In genomic region chr2:85276571-85277121, GRCh38 we compare ENCODE assay signal across 15 cellular contexts. TPM values are rescaled to one million over a fixed set of nuclear protein-coding genes. Genes with fewer than 3 reads are reported as not detected.
DNase-seq lines count a peak whose midpoint lies in the region; ATAC-seq and TF ChIP-seq lines count a peak whose summit lies in the region.
"Had no signal": no experiment of that assay in that cellular context is flagged by ENCODE, and none has a peak within 500 bp of the region (broad histone marks: within the 10 kb centered on the region; RNA-seq: fewer than 3 reads in every experiment).

No MANE protein-coding gene starts in this region.

- H3K4me1 Mint-ChIP-seq in GM23338 (peaks cover 74% of the 10 kb centered on the region), mesothelial cell of epicardium (peaks cover 55% of the 10 kb centered on the region)
- no peaks in the 10 kb centered on the region for H3K4me1 Mint-ChIP-seq in CD8-positive, alpha-beta T cell (ENCODE audit: low read depth)

- H4K20me1 ChIP-seq in GM23338 (replicated peaks; ENCODE audit: insufficient read depth) = peaks cover 62% of the 10 kb centered on the region

- no peak for TF ChIP-seq EP300 in stomach (IDR thresholded peaks at IDR 0.05)

- H3K9me3 Mint-ChIP-seq in GM23338 (no peaks in the 10 kb centered on the region), mesothelial cell of epicardium (no peaks in the 10 kb centered on the region)
- H3K9me3 Mint-ChIP-seq in CD8-positive, alpha-beta T cell = no peaks in the 10 kb centered on the region

- no peak; the same call in 2 of the 3 replicates for ATAC-seq in GM23338
- no peak for ATAC-seq in HG03095 (IDR thresholded peaks at IDR 0.05; ENCODE audit: unreplicated experiment)
- ATAC-seq in CD8-positive, alpha-beta T cell = no peak
- ATAC-seq: activated CD8-positive, alpha-beta T cell treated with anti-CD3 and anti-CD28 coated beads, Interleukin-2, amount 10 ng/mL, durations not matched to agents 7 days and 5 days had no signal

- intact Hi-C loops in esophagus squamous epithelium (cut with DNase I) (no loop called here), stomach (cut with DNase I; ENCODE audit: low total_unique reads) (no loop called here)
- intact Hi-C loops in CD8-positive, alpha-beta T cell (cut with DNase I, micrococcal nuclease) = no loop called here

- no peaks in the 10 kb centered on the region for H3K9me3 ChIP-seq in esophagus squamous epithelium
- no peaks in the 10 kb centered on the region for H3K9me3 ChIP-seq in stomach
- no peaks in the 10 kb centered on the region for H3K9me3 ChIP-seq in CD8-positive, alpha-beta T cell (ENCODE audit: low read length)

- H3K79me2 ChIP-seq in GM23338 (replicated peaks; ENCODE audit: insufficient read depth) = peaks cover 88% of the 10 kb centered on the region

- DNase-seq in GM23338 (ENCODE audit: low spot score) (no peak), esophagus squamous epithelium (lab: John Stamatoyannopoulos, UW) (no peak), mesothelial cell of epicardium (ENCODE audit: low spot score in 2 of 2, unreplicated experiment in 2 of 2) (no peak), stomach (no peak), MV-4-11 (lab: John Stamatoyannopoulos, UW) (no peak)
- no peak for DNase-seq in activated CD4-positive, alpha-beta T cell treated with anti-CD3 and anti-CD28 coated beads, Interleukin-2, amount 50 U/mL, for 1 hour
- no peak for DNase-seq in CD8-positive, alpha-beta T cell
- DNase-seq: activated CD8-positive, alpha-beta T cell treated with anti-CD3 and anti-CD28 coated beads, Interleukin-2, amount 10 ng/mL, durations not matched to agents 7 days and 5 days; DND-41; NCI-H1092 treated with DMSO at 0.1 percent for 48 hours; NCI-H446; PC-9; T-helper 9 cell had no signal

- H3K36me3 ChIP-seq in GM23338 (ENCODE audit: insufficient read depth) = no peaks in the 10 kb centered on the region
- H3K36me3 ChIP-seq in esophagus squamous epithelium = no peaks in the 10 kb centered on the region
- no peaks in the 10 kb centered on the region for H3K36me3 ChIP-seq in stomach
- no peaks in the 10 kb centered on the region for H3K36me3 ChIP-seq in CD8-positive, alpha-beta T cell (ENCODE audit: insufficient read depth, low read length)
- H3K36me3 ChIP-seq: cardiac muscle cell had no signal

- CTCF ChIA-PET in CD8-positive, alpha-beta T cell (lab: Charles Lee) = interaction anchor here (1.2 to 2.7 kb wide), 4 partner anchors 9 to 24 kb away, joined by 3 to 10 read pairs (median 6); no protein-coding TSS in a partner anchor

- peaks cover 45% of the 10 kb centered on the region for H3K4me1 ChIP-seq in GM23338 (ENCODE audit: insufficient read depth)
- H3K4me1 ChIP-seq in esophagus squamous epithelium = peaks cover 26 to 57% (median 30%) of the 10 kb centered on the region in 3 donors
- peaks cover 19 to 39% (median 30%) of the 10 kb centered on the region in 4 donors for H3K4me1 ChIP-seq in stomach
- H3K4me1 ChIP-seq in CD8-positive, alpha-beta T cell (ENCODE audit: insufficient read depth, low read length) = no peaks in the 10 kb centered on the region

- no peak for TF ChIP-seq POLR2A in esophagus squamous epithelium (IDR thresholded peaks at IDR 0.05)
- TF ChIP-seq POLR2A in stomach (IDR thresholded peaks at IDR 0.05) = no peak

- POLR2A ChIA-PET in CD8-positive, alpha-beta T cell (lab: Charles Lee) = no interaction called here

- 56 to 64% methylated on average over 12 to 13 of the region's 14 CpGs for WGBS in esophagus squamous epithelium, 2 donors
- WGBS in stomach, 5 donors = 60 to 77% (median 71%) methylated on average over 14 of the region's 14 CpGs

- H3K27ac Mint-ChIP-seq in GM23338 = peak overlapping the region; percentile 6
- peak overlapping the region; percentile 95 for H3K27ac Mint-ChIP-seq in mesothelial cell of epicardium
- H3K27ac Mint-ChIP-seq in CD8-positive, alpha-beta T cell = no peak overlapping the region
- H3K27ac Mint-ChIP-seq: activated CD8-positive, alpha-beta T cell treated with anti-CD3 and anti-CD28 coated beads, Interleukin-2, amount 10 ng/mL, durations not matched to agents 7 days and 5 days had no signal

- H3K27me3 Mint-ChIP-seq in GM23338 (ENCODE audit: insufficient read depth, low read depth, poor library complexity) (peaks cover 33% of the 10 kb centered on the region), mesothelial cell of epicardium (ENCODE audit: low read depth) (no peaks in the 10 kb centered on the region)
- peaks cover 15% of the 10 kb centered on the region for H3K27me3 Mint-ChIP-seq in CD8-positive, alpha-beta T cell (ENCODE audit: low read depth)

- H3K4me3 ChIP-seq in GM23338 (no peak overlapping the region), esophagus squamous epithelium (peak overlapping the region in 3 of 4 donors; percentile 30 to 52 (median 31)), stomach (peak overlapping the region in 1 of 4 donors; percentile 1)
- no peak overlapping the region for H3K4me3 ChIP-seq in CD8-positive, alpha-beta T cell (ENCODE audit: low read depth, low read length)
- H3K4me3 ChIP-seq: cardiac muscle cell, PC-9 had no signal

- H3K4me3 Mint-ChIP-seq in GM23338 (no peak overlapping the region), mesothelial cell of epicardium (no peak overlapping the region)
- no peak overlapping the region for H3K4me3 Mint-ChIP-seq in CD8-positive, alpha-beta T cell
- H3K4me3 Mint-ChIP-seq: activated CD8-positive, alpha-beta T cell treated with anti-CD3 and anti-CD28 coated beads, Interleukin-2, amount 10 ng/mL, durations not matched to agents 7 days and 5 days had no signal

- peak overlapping the region; percentile 79; the same call in 1 of the 2 replicates for H3K27ac ChIP-seq in GM23338 (ENCODE audit: low read depth)
- peak overlapping the region; percentile 71 to 88 (median 78) for H3K27ac ChIP-seq in esophagus squamous epithelium
- H3K27ac ChIP-seq in stomach = peak overlapping the region in 4 of 5 donors; percentile 45 to 76 (median 70)
- no peak overlapping the region for H3K27ac ChIP-seq in CD8-positive, alpha-beta T cell (ENCODE audit: low read depth, low read length)
- H3K27ac ChIP-seq: PC-9 had no signal

- H3K36me3 Mint-ChIP-seq in GM23338 (ENCODE audit: low read depth) = peaks cover 14% of the 10 kb centered on the region; the same call in 2 of the 3 replicates
- no peaks in the 10 kb centered on the region for H3K36me3 Mint-ChIP-seq in mesothelial cell of epicardium
- H3K36me3 Mint-ChIP-seq in CD8-positive, alpha-beta T cell = no peaks in the 10 kb centered on the region

- H3F3A ChIP-seq in GM23338 (replicated peaks; ENCODE audit: low read depth) = 0 out of 2 replicates have a peak, but pooled peaks cover 2% of the 10 kb centered on the region

- H3K27me3 ChIP-seq in GM23338 (ENCODE audit: insufficient read depth) (no peaks in the 10 kb centered on the region), esophagus squamous epithelium (no peaks in the 10 kb centered on the region), stomach (no peaks in the 10 kb centered on the region)
- no peaks in the 10 kb centered on the region for H3K27me3 ChIP-seq in CD8-positive, alpha-beta T cell (ENCODE audit: insufficient read depth, low read length)
- H3K27me3 ChIP-seq: cardiac muscle cell had no signal

- TF ChIP-seq CTCF in GM23338 (conservative IDR thresholded peaks at IDR 0.05; ENCODE audit: low read depth in 2 of 2) = no peak
- no peak for TF ChIP-seq CTCF in esophagus squamous epithelium (IDR thresholded peaks at IDR 0.05)
- TF ChIP-seq CTCF in mesothelial cell of epicardium (IDR thresholded peaks at IDR 0.05; ENCODE audit: unreplicated experiment) = no peak
- no peak for TF ChIP-seq CTCF in stomach (IDR thresholded peaks at IDR 0.05)
- TF ChIP-seq CTCF in CD8-positive, alpha-beta T cell (IDR thresholded peaks at IDR 0.05) = no peak

- H3K9me2 ChIP-seq in GM23338 (ENCODE audit: insufficient read depth) = no peaks in the 10 kb centered on the region

- no peak overlapping the region; the same call in 1 of the 2 replicates for H3K4me2 ChIP-seq in GM23338
- H3K4me2 ChIP-seq: PC-9 had no signal

- no peak overlapping the region for H2AFZ ChIP-seq in GM23338
- H2AFZ ChIP-seq: PC-9 had no signal

TF ChIP-seq in GM23338, 12 proteins besides CTCF, POLR2A, EP300 and RAD21 (continues in another document):
- TF ChIP-seq JUNB (IDR thresholded peaks at IDR 0.05; ENCODE audit: unreplicated experiment) (no peak), ZNF331 (CRISPR knock-in tag; IDR thresholded peaks at IDR 0.05; ENCODE audit: low read depth) (no peak), NANOG (IDR thresholded peaks at IDR 0.05; ENCODE audit: borderline replicate concordance) (no peak)

RNA-seq across cellular contexts. Expression of gene TGOLN2, which starts 51.1 kb away (rescaled TPM):
- total RNA-seq in GM23338 (2014; rRNA removed; shearing (Covaris generic)) = 48.3 and 49.4 TPM in 2 replicates
- polyA plus RNA-seq in GM23338 (2016; fragmentation: Nextera tagmentation; extraction: Ambion mirVana) (17.8 and 20.8 TPM in 2 replicates), stomach (10 to 100 TPM; 10.8 to 21.7 (median 13.0) TPM)
- total RNA-seq in esophagus squamous epithelium (10 to 100 TPM; 40.6 to 77.2 (median 49.0) TPM), mesothelial cell of epicardium (59.0 to 62.5 TPM (median 59.2 TPM) in 3 replicates), stomach (100 to 1,000 TPM; 104 to 232 (median 181) TPM)
- 100 to 1,000 TPM; 127 to 128 TPM for total RNA-seq in CD8-positive, alpha-beta T cell

Comparison
In these comparisons a context has a peak if more than half of its experiments do, and no peak if none do; other contexts are left out.
1. H3K4me3 ChIP-seq: peak in esophagus squamous epithelium (3 of 4); none in GM23338 (single experiment) and CD8-positive, alpha-beta T cell (single experiment).